In the genomic region with DNA sequence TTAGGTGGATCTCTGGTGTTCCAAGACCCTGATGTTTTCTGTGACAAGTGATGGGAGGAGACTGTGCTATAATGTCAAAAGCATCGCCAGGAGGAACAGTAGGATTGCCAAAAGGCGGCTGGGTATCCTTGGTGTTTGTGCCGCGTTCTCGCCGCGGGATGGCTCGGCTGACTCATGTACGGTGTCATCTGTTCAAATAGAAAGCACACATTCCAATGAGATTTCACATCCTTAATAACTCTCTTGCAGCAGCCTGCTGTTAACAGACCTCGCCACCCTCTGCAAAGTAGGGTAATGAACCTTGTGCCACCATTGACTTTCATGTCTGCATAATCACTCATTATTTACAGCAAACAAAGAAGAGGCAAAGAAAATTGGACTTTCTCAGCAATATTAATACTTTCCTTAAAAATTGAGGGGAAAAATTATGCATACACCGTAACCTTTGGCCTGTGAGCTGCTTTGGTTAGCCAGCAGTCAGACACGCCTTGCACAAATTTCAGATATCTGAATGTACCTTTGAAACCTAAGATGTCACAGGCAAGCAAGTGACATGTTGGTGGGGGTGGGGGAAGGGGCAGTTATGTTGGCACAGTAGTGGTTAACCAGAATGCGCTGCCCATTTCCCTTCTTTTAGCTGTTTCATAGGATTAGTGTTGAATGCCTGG, we compare ENCODE assay signal across 10 cellular contexts.
DNase-seq lines count a peak whose midpoint lies in the region; ATAC-seq and TF ChIP-seq lines count a peak whose summit lies in the region.
"Had no signal": no experiment of that assay in that cellular context is flagged by ENCODE, and none has a peak within 500 bp of the region (broad histone marks: within the 10 kb centered on the region; RNA-seq: fewer than 3 reads in every experiment).

No MANE protein-coding gene starts in this region.

- peaks cover 35% of the 10 kb centered on the region for H3K36me3 Mint-ChIP-seq in nephron progenitor cell (ENCODE audit: low read depth)

- in situ Hi-C loops in brain microvascular endothelial cell (cut with HindIII; ENCODE audit: low pct_ligation_motif_present, low sequenced_read_pairs) = no loop called here

- DNase-seq in Daoy (ENCODE audit: low read depth) = peak; percentile 91
- peak; percentile 41 for DNase-seq in NCI-H2171 (lab: John Stamatoyannopoulos, UW)
- DNase-seq in brain microvascular endothelial cell = peak; percentile 90
- DNase-seq in nephron progenitor cell = no peak
- DNase-seq in DMS153 (lab: John Stamatoyannopoulos, UW) = no peak
- DNase-seq in activated CD4-positive, alpha-beta T cell treated with anti-CD3 and anti-CD28 coated beads, Interleukin-2, amount 50 U/mL, for 4 hours = no peak
- no peak for DNase-seq in left colon

- intact Hi-C loops in left colon (cut with DNase I, micrococcal nuclease) = no loop called here

- no peak overlapping the region for H3K4me3 Mint-ChIP-seq in nephron progenitor cell
- H3K4me3 Mint-ChIP-seq: activated T-helper 17 cell treated with anti-CD3 and anti-CD28 coated beads, Interleukin-2, amount 50 U/mL, for 72 hours had no signal

- H3K27ac Mint-ChIP-seq in nephron progenitor cell = peak overlapping the region; percentile 66
- H3K27ac Mint-ChIP-seq: activated T-helper 17 cell treated with anti-CD3 and anti-CD28 coated beads, Interleukin-2, amount 50 U/mL, for 72 hours had no signal

- ATAC-seq in GM18517 (IDR thresholded peaks at IDR 0.05; ENCODE audit: unreplicated experiment) (no peak), left colon (no peak)
- ATAC-seq: activated T-helper 17 cell treated with anti-CD3 and anti-CD28 coated beads, Interleukin-2, amount 50 U/mL, for 72 hours had no signal

- peaks cover 3% of the 10 kb centered on the region for H3K27me3 Mint-ChIP-seq in nephron progenitor cell (ENCODE audit: low read depth, poor library complexity)

- peak overlapping the region; percentile 36 for H3K27ac ChIP-seq in brain microvascular endothelial cell
- H3K27ac ChIP-seq: vagina had no signal

- H3K27me3 ChIP-seq in brain microvascular endothelial cell (replicated peaks) = no peaks in the 10 kb centered on the region
- H3K27me3 ChIP-seq: vagina had no signal

- TF ChIP-seq CTCF in brain microvascular endothelial cell (IDR thresholded peaks at IDR 0.05; ENCODE audit: low read depth, low read length, missing control alignments) (peak; percentile 17), nephron progenitor cell (IDR thresholded peaks at IDR 0.05) (no peak)

- H3K4me3 ChIP-seq in brain microvascular endothelial cell (ENCODE audit: low read depth, low read length) = no peak overlapping the region
- H3K4me3 ChIP-seq: vagina had no signal

- no peaks in the 10 kb centered on the region for H3K9me3 Mint-ChIP-seq in nephron progenitor cell
- H3K9me3 Mint-ChIP-seq: activated T-helper 17 cell treated with anti-CD3 and anti-CD28 coated beads, Interleukin-2, amount 50 U/mL, for 72 hours had no signal

- H3K36me3 ChIP-seq in brain microvascular endothelial cell (replicated peaks) = no peaks in the 10 kb centered on the region
- H3K36me3 ChIP-seq: vagina had no signal

- H3K4me1 Mint-ChIP-seq in nephron progenitor cell = peaks cover 37% of the 10 kb centered on the region
- H3K4me1 Mint-ChIP-seq: activated T-helper 17 cell treated with anti-CD3 and anti-CD28 coated beads, Interleukin-2, amount 50 U/mL, for 72 hours had no signal

Comparison
In these comparisons a context has a peak if more than half of its experiments do, and no peak if none do; other contexts are left out.
1. DNase-seq: peak in Daoy (single experiment), NCI-H2171 (single experiment) and brain microvascular endothelial cell (single experiment); none in nephron progenitor cell (single experiment), DMS153 (single experiment), activated CD4-positive, alpha-beta T cell treated with anti-CD3 and anti-CD28 coated beads, Interleukin-2, amount 50 U/mL, for 4 hours (0 of 2) and left colon (0 of 2).